In genomic region chr5:97044057-97044456, GRCh38 we compare ENCODE assay signal across 8 cellular contexts.
DNase-seq lines count a peak whose midpoint lies in the region; ATAC-seq, FAIRE-seq and TF ChIP-seq lines count a peak whose summit lies in the region.

No MANE protein-coding gene starts in this region.

- H4K20me1 ChIP-seq in K562 (replicated peaks; ENCODE audit: control insufficient read depth, insufficient read depth, low read length) = no peaks in the 10 kb centered on the region

- WGBS in K562 (ENCODE audit: insufficient coverage, low coverage, missing lambda C conversion rate) = 10% methylated on average over 2 of the region's 2 CpGs

- no peaks in the 10 kb centered on the region; a peak in 2 of 5 replicates for H3K4me1 ChIP-seq in K562 (replicated peaks in 1 of 2; ENCODE audit: control insufficient read depth in 2 of 2, insufficient read depth in 2 of 2, low read length in 2 of 2)

- POLR2A ChIA-PET in K562 (lab: Yijun Ruan, JAX) = interaction anchor here (0.7 to 1.6 kb wide), 2 partner anchors 23 to 39 kb away, joined by 3 to 4 read pairs; no protein-coding TSS in a partner anchor

- no TSS peak for BruUV-seq in K562 (replicated peaks; lab: Mats Ljungman, UMichigan)

- TF ChIP-seq CTCF in K562 (IDR thresholded peaks at IDR 0.05 in 2 of 3, conservative IDR thresholded peaks at IDR 0.05 in 1 of 3; ENCODE audit: insufficient read depth in 2 of 3, low read depth in 1 of 3, low read length in 3 of 3) = peak; percentile 62 to 68 (median 63)

- no peaks in the 10 kb centered on the region; a peak in 1 of 5 replicates for H3K27me3 ChIP-seq in K562 (ENCODE audit: control insufficient read depth in 2 of 2, insufficient read depth in 2 of 2, low read length in 2 of 2)

- ATAC-seq in Right ventricle myocardium inferior (peak; percentile 60), K562 (peak; percentile 85), HG03159 (IDR thresholded peaks at IDR 0.05; ENCODE audit: unreplicated experiment) (no peak)

- in situ Hi-C loops in K562 (cut with MboI) = no loop called here

- H2AFZ ChIP-seq in K562 (ENCODE audit: low read depth, low read length) = no peak overlapping the region

- CTCF ChIA-PET in K562 (lab: Yijun Ruan, JAX; ENCODE audit: low intra/inter-chr PET ratio) = interaction anchor here (1.5 to 2.6 kb wide), 2 partner anchors 98 to 118 kb away, joined by 8 to 14 read pairs; partner anchors contain the start of gene LIX1

- peak; percentile 83 for FAIRE-seq in K562 (lab: Jason Lieb, UNC)

- TF ChIP-seq RAD21 in K562 (CRISPR knock-in tag; conservative IDR thresholded peaks at IDR 0.05 in 1 of 2, IDR thresholded peaks at IDR 0.05 in 1 of 2) = peak; percentile 55 to 76

- no peak overlapping the region for H3K4me3 ChIP-seq in K562

- H3K4me2 ChIP-seq in K562 (ENCODE audit: insufficient read depth, low read length) = no peak overlapping the region

- DNase-seq in Right ventricle myocardium inferior (ENCODE audit: missing footprints) (no peak), cardiac septum (ENCODE audit: low spot score) (no peak), K562 (ENCODE audit: extremely low read depth in 1 of 4, low spot score in 3 of 4) (peak in 2 of 4 experiments; percentile 17 to 44), kidney tubule cell (ENCODE audit: low spot score) (peak; percentile 88), activated gamma-delta T cell treated with Interleukin-2 at 50 U/mL for 16 hours (no peak), medulla oblongata (ENCODE audit: extremely low spot score) (no peak)
- no peak for DNase-seq in stimulated activated CD4-positive, alpha-beta T cell treated with anti-CD3 and anti-CD28 coated beads, Interleukin-4, amount 100 ng/mL, for 4 hours

- TF ChIP-seq POLR2A in K562 (conservative IDR thresholded peaks at IDR 0.05) = no peak

- H3K9ac ChIP-seq in K562 (ENCODE audit: insufficient read depth in 1 of 2, low read depth in 2 of 2, low read length in 2 of 2) = no peak overlapping the region

- no peaks in the 10 kb centered on the region for H3K9me1 ChIP-seq in K562 (ENCODE audit: control insufficient read depth, insufficient read depth, low read length)

- intact Hi-C loops in Right ventricle myocardium inferior (cut with DNase I) = loop anchor here (5.0 kb wide), 1 partner anchor 98 kb away; the partner anchor contains the start of gene LIX1
- intact Hi-C loops in cardiac septum (cut with DNase I) = loop anchor here (5.0 kb wide), 1 partner anchor 118 kb away; no protein-coding TSS in a partner anchor
- intact Hi-C loops in K562 (cut with micrococcal nuclease) = loop anchor here (1.0 to 10.0 kb wide), 3 partner anchors 98 to 429 kb away; partner anchors contain the start of gene LIX1

- no peaks in the 10 kb centered on the region for H3K36me3 ChIP-seq in K562 (ENCODE audit: control insufficient read depth, insufficient read depth, low read length)

- no peak overlapping the region for H3K27ac ChIP-seq in K562 (ENCODE audit: extremely low read depth, low read depth, low read length)

- no peaks in the 10 kb centered on the region for H3K9me3 ChIP-seq in K562 (replicated peaks; ENCODE audit: control insufficient read depth, insufficient read depth, low read depth, low read length)

- H3K79me2 ChIP-seq in K562 (ENCODE audit: control insufficient read depth, insufficient read depth, low read length) = no peaks in the 10 kb centered on the region

- no peak for TF ChIP-seq EP300 in K562 (IDR thresholded peaks at IDR 0.05; ENCODE audit: low read length)

TF ChIP-seq in K562, 482 proteins besides CTCF, POLR2A, EP300 and RAD21 (continues in another document):
- TF ChIP-seq MTF1 (CRISPR knock-in tag; IDR thresholded peaks at IDR 0.05; ENCODE audit: borderline replicate concordance) (no peak), TEAD1 (CRISPR knock-in tag; IDR thresholded peaks at IDR 0.05) (peak; percentile 92 to 97), ZNF174 (CRISPR knock-in tag; IDR thresholded peaks at IDR 0.05) (no peak), NCOA6 (IDR thresholded peaks at IDR 0.05) (no peak), SRSF1 (IDR thresholded peaks at IDR 0.05; ENCODE audit: low read depth, low read length) (no peak), ZFP1 (CRISPR knock-in tag; IDR thresholded peaks at IDR 0.05) (no peak), PKNOX1 (IDR thresholded peaks at IDR 0.05) (no peak), ETV1 (tag; conservative IDR thresholded peaks at IDR 0.05; ENCODE audit: low read depth) (0 out of 2 replicates have a peak, but pooled peaks have one; percentile 14), XRCC3 (IDR thresholded peaks at IDR 0.05) (no peak), MCM5 (IDR thresholded peaks at IDR 0.05; ENCODE audit: low read depth) (no peak), ZNF444 (CRISPR knock-in tag; IDR thresholded peaks at IDR 0.05) (no peak), STAT6 (CRISPR knock-in tag; IDR thresholded peaks at IDR 0.05) (no peak), SPI1 (IDR thresholded peaks at IDR 0.05; ENCODE audit: borderline replicate concordance, low read depth, low read length) (peak; percentile 5; the same call in 1 of the 2 replicates), E2F3 (CRISPR knock-in tag; IDR thresholded peaks at IDR 0.05) (no peak), TEAD2 (tag; IDR thresholded peaks at IDR 0.05) (peak; percentile 98), ZNF512 (tag; IDR thresholded peaks at IDR 0.05) (no peak), HMBOX1 (IDR thresholded peaks at IDR 0.05) (no peak), ERF (CRISPR knock-in tag; IDR thresholded peaks at IDR 0.05) (no peak), FIP1L1 (IDR thresholded peaks at IDR 0.05; ENCODE audit: low read depth, low read length, poor library complexity, severe bottlenecking) (no peak), ZNF134 (CRISPR knock-in tag; conservative IDR thresholded peaks at IDR 0.05) (no peak), SMAD4 (CRISPR knock-in tag; conservative IDR thresholded peaks at IDR 0.05) (no peak), TEAD4 (IDR thresholded peaks at IDR 0.05; ENCODE audit: low read length) (peak; percentile 82), TEAD4 (CRISPR knock-in tag; IDR thresholded peaks at IDR 0.05; ENCODE audit: borderline replicate concordance) (no peak)
